In genomic region chr2:169298007-169298406, GRCh38 we compare ENCODE assay signal across 29 cellular contexts.
"Had no signal": no experiment of that assay in that cellular context is flagged by ENCODE, and none has a peak within 500 bp of the region (broad histone marks: within the 10 kb centered on the region; RNA-seq: fewer than 3 reads in every experiment).

No MANE protein-coding gene starts in this region.

- FAIRE-seq: urothelium cell line had no signal

- H3K27ac Mint-ChIP-seq: stimulated activated effector memory CD8-positive, alpha-beta T cell treated with anti-CD3 and anti-CD28 coated beads, Interleukin-12 subunit alpha, Interleukin-12 subunit beta, amount 100 ng/mL, for 72 hours; stimulated activated memory B cell treated with anti-CD40 and anti-IgM and Interleukin-4, amounts not matched to agents 10 μg/mL and 1 μg/mL and 100 μg/mL, for 72 hours; stimulated activated naive B cell treated with anti-CD40 and anti-IgM and Interleukin-4, amounts not matched to agents 10 μg/mL and 1 μg/mL and 100 μg/mL, for 72 hours; stimulated activated naive CD8-positive, alpha-beta T cell treated with anti-CD3 and anti-CD28 coated beads, Interleukin-15, Interleukin-2, amounts not matched to agents 100 ng/mL and 50 ng/mL, for 24 hours; type B pancreatic cell had no signal

- H3K36me3 Mint-ChIP-seq: stimulated activated effector memory CD8-positive, alpha-beta T cell treated with anti-CD3 and anti-CD28 coated beads, Interleukin-12 subunit alpha, Interleukin-12 subunit beta, amount 100 ng/mL, for 72 hours; stimulated activated memory B cell treated with anti-CD40 and anti-IgM and Interleukin-4, amounts not matched to agents 10 μg/mL and 1 μg/mL and 100 μg/mL, for 72 hours; stimulated activated naive B cell treated with anti-CD40 and anti-IgM and Interleukin-4, amounts not matched to agents 10 μg/mL and 1 μg/mL and 100 μg/mL, for 72 hours; type B pancreatic cell had no signal

- H3K4me1 Mint-ChIP-seq: stimulated activated effector memory CD8-positive, alpha-beta T cell treated with anti-CD3 and anti-CD28 coated beads, Interleukin-12 subunit alpha, Interleukin-12 subunit beta, amount 100 ng/mL, for 72 hours; stimulated activated memory B cell treated with anti-CD40 and anti-IgM and Interleukin-4, amounts not matched to agents 10 μg/mL and 1 μg/mL and 100 μg/mL, for 72 hours; stimulated activated naive B cell treated with anti-CD40 and anti-IgM and Interleukin-4, amounts not matched to agents 10 μg/mL and 1 μg/mL and 100 μg/mL, for 72 hours; stimulated activated naive CD8-positive, alpha-beta T cell treated with anti-CD3 and anti-CD28 coated beads, Interleukin-15, amount 100 ng/mL, for 72 hours had no signal

- H3K4me3 ChIP-seq: stomach, suprapubic skin, testis, thoracic aorta, thyroid gland, tibial artery, tibial nerve, transverse colon, upper lobe of left lung, upper lobe of right lung, uterus, vagina had no signal

- H3K9me3 ChIP-seq: stomach, suprapubic skin, testis, thoracic aorta, thyroid gland, tibial artery, tibial nerve, transverse colon, upper lobe of left lung, upper lobe of right lung, uterus, vagina had no signal

- H3K27ac ChIP-seq: stomach, suprapubic skin, testis, thoracic aorta, thyroid gland, tibial artery, tibial nerve, transverse colon, upper lobe of left lung, upper lobe of right lung, uterus, vagina had no signal

- H3K36me3 ChIP-seq: stomach, suprapubic skin, thoracic aorta, thyroid gland, tibial artery, tibial nerve, transverse colon, upper lobe of left lung, upper lobe of right lung, uterus, vagina had no signal

- DNase-seq: stimulated activated CD4-positive, alpha-beta T cell treated with anti-CD3 and anti-CD28 coated beads, Interleukin-2, amount 100 ng/mL, for 48 hours; stimulated activated CD4-positive, alpha-beta T cell treated with anti-CD3 and anti-CD28 coated beads, Interleukin-4, amount 100 ng/mL, for 1 hour; stimulated activated CD4-positive, alpha-beta T cell treated with anti-CD3 and anti-CD28 coated beads, Interleukin-4, amount 100 ng/mL, for 24 hours; stimulated activated CD4-positive, alpha-beta T cell treated with anti-CD3 and anti-CD28 coated beads, Interleukin-4, amount 100 ng/mL, for 4 hours; stimulated activated CD8-positive, alpha-beta memory T cell treated with anti-CD3 and anti-CD28 coated beads, Interleukin-4, amount 100 ng/mL, for 48 hours; stimulated activated naive B cell treated with anti-CD40 and anti-IgM and Interleukin-4, amounts not matched to agents 10 μg/mL and 1 μg/mL and 100 μg/mL, for 72 hours; stimulated activated naive CD4-positive, alpha-beta T cell; stimulated activated naive CD4-positive, alpha-beta T cell treated with Interleukin-2 at 50 U/mL for 16 hours; stimulated activated naive CD8-positive, alpha-beta T cell treated with anti-CD3 and anti-CD28 coated beads, Interleukin-15, amount 100 ng/mL, for 72 hours; stimulated activated naive CD8-positive, alpha-beta T cell treated with anti-CD3 and anti-CD28 coated beads, Interleukin-15, Interleukin-2, amounts not matched to agents 100 U/mL and 50 U/mL, for 24 hours; stomach; substantia nigra; testis; thyroid gland; tibial artery; transverse colon; trophoblast cell; upper lobe of left lung; upper lobe of right lung; uterus had no signal

- H3K27me3 Mint-ChIP-seq: stimulated activated memory B cell treated with anti-CD40 and anti-IgM and Interleukin-4, amounts not matched to agents 10 μg/mL and 1 μg/mL and 100 μg/mL, for 72 hours; type B pancreatic cell had no signal

- H3K27me3 ChIP-seq: stomach, suprapubic skin, testis, thyroid gland, tibial artery, tibial nerve, transverse colon, upper lobe of left lung, upper lobe of right lung, uterus, vagina had no signal

- H3K4me3 Mint-ChIP-seq: stimulated activated effector memory CD8-positive, alpha-beta T cell treated with anti-CD3 and anti-CD28 coated beads, Interleukin-12 subunit alpha, Interleukin-12 subunit beta, amount 100 ng/mL, for 72 hours; stimulated activated memory B cell treated with anti-CD40 and anti-IgM and Interleukin-4, amounts not matched to agents 10 μg/mL and 1 μg/mL and 100 μg/mL, for 72 hours; stimulated activated naive B cell treated with anti-CD40 and anti-IgM and Interleukin-4, amounts not matched to agents 10 μg/mL and 1 μg/mL and 100 μg/mL, for 72 hours; stimulated activated naive CD8-positive, alpha-beta T cell treated with anti-CD3 and anti-CD28 coated beads, Interleukin-15, amount 100 ng/mL, for 72 hours; stimulated activated naive CD8-positive, alpha-beta T cell treated with anti-CD3 and anti-CD28 coated beads, Interleukin-15, Interleukin-2, amounts not matched to agents 100 ng/mL and 50 ng/mL, for 24 hours; type B pancreatic cell had no signal

- ATAC-seq: stimulated activated effector memory CD8-positive, alpha-beta T cell treated with anti-CD3 and anti-CD28 coated beads, Interleukin-12 subunit alpha, Interleukin-12 subunit beta, amount 100 ng/mL, for 72 hours; stimulated activated memory B cell treated with anti-CD40 and anti-IgM and Interleukin-4, amounts not matched to agents 10 μg/mL and 1 μg/mL and 100 μg/mL, for 72 hours; stimulated activated naive B cell treated with anti-CD40 and anti-IgM and Interleukin-4, amounts not matched to agents 10 μg/mL and 1 μg/mL and 100 μg/mL, for 72 hours; stimulated activated naive CD8-positive, alpha-beta T cell treated with anti-CD3 and anti-CD28 coated beads, Interleukin-15, amount 100 ng/mL, for 72 hours; stimulated activated naive CD8-positive, alpha-beta T cell treated with anti-CD3 and anti-CD28 coated beads, Interleukin-15, Interleukin-2, amounts not matched to agents 100 U/mL and 50 U/mL, for 24 hours; upper lobe of right lung had no signal

- H3K4me1 ChIP-seq: stomach, suprapubic skin, testis, tibial artery, tibial nerve, transverse colon, upper lobe of left lung, upper lobe of right lung, uterus, vagina had no signal

- H3K9me3 Mint-ChIP-seq: stimulated activated effector memory CD8-positive, alpha-beta T cell treated with anti-CD3 and anti-CD28 coated beads, Interleukin-12 subunit alpha, Interleukin-12 subunit beta, amount 100 ng/mL, for 72 hours; stimulated activated memory B cell treated with anti-CD40 and anti-IgM and Interleukin-4, amounts not matched to agents 10 μg/mL and 1 μg/mL and 100 μg/mL, for 72 hours; stimulated activated naive B cell treated with anti-CD40 and anti-IgM and Interleukin-4, amounts not matched to agents 10 μg/mL and 1 μg/mL and 100 μg/mL, for 72 hours; stimulated activated naive CD8-positive, alpha-beta T cell treated with anti-CD3 and anti-CD28 coated beads, Interleukin-15, amount 100 ng/mL, for 72 hours; stimulated activated naive CD8-positive, alpha-beta T cell treated with anti-CD3 and anti-CD28 coated beads, Interleukin-15, Interleukin-2, amounts not matched to agents 100 ng/mL and 50 ng/mL, for 24 hours; type B pancreatic cell had no signal
